In genomic region chr14:31243860-31244259, GRCh38 we compare ENCODE assay signal across 14 cellular contexts. TPM values are rescaled to one million over a fixed set of nuclear protein-coding genes. Genes with fewer than 3 reads are reported as not detected.
DNase-seq lines count a peak whose midpoint lies in the region; ATAC-seq and TF ChIP-seq lines count a peak whose summit lies in the region.
"Had no signal": no experiment of that assay in that cellular context is flagged by ENCODE, and none has a peak within 500 bp of the region (broad histone marks: within the 10 kb centered on the region; RNA-seq: fewer than 3 reads in every experiment).

No MANE protein-coding gene starts in this region.

- peak overlapping the region; percentile 7 for H3K27ac Mint-ChIP-seq in MCF 10A (ENCODE audit: low read depth, unreplicated experiment)
- no peak overlapping the region for H3K27ac Mint-ChIP-seq in activated T-cell treated with anti-CD3 and anti-CD28 coated beads, Interleukin-2, amount 50 U/mL, for 72 hours
- no peak overlapping the region for H3K27ac Mint-ChIP-seq in natural killer cell treated with Interleukin-12 subunit alpha and Interleukin-12 subunit beta and Interleukin-15 and Interleukin-18, amount 100 ng/mL, for 72 hours

- WGBS in ovary, 3 donors, result 88 to 90% (median 90%) methylated on average over 8 of the region's 8 CpGs

- ATAC-seq in activated T-cell treated with anti-CD3 and anti-CD28 coated beads, Interleukin-2, amount 50 U/mL, for 72 hours (replicated peaks in 1 of 2), result peak; percentile 67 to 78
- ATAC-seq in lower lobe of right lung, result peak; percentile 42 to 47
- no peak for ATAC-seq in natural killer cell treated with Interleukin-12 subunit alpha and Interleukin-12 subunit beta and Interleukin-15 and Interleukin-18, amount 100 ng/mL, for 72 hours

- H3K4me1 ChIP-seq in breast epithelium (no peaks in the 10 kb centered on the region), lower lobe of right lung (no peaks in the 10 kb centered on the region), ovary (ENCODE audit: insufficient read depth) (peaks cover 7% of the 10 kb centered on the region)
- H3K4me1 ChIP-seq: BLaER1 had no signal

- H3K4me3 Mint-ChIP-seq in MCF 10A (ENCODE audit: unreplicated experiment), result peak overlapping the region; percentile 5
- no peak overlapping the region for H3K4me3 Mint-ChIP-seq in activated T-cell treated with anti-CD3 and anti-CD28 coated beads, Interleukin-2, amount 50 U/mL, for 72 hours
- no peak overlapping the region for H3K4me3 Mint-ChIP-seq in natural killer cell treated with Interleukin-12 subunit alpha and Interleukin-12 subunit beta and Interleukin-15 and Interleukin-18, amount 100 ng/mL, for 72 hours

- no peaks in the 10 kb centered on the region for H3K36me3 ChIP-seq in breast epithelium
- H3K36me3 ChIP-seq in lower lobe of right lung, result no peaks in the 10 kb centered on the region
- H3K36me3 ChIP-seq in ovary, result no peaks in the 10 kb centered on the region
- H3K36me3 ChIP-seq: BLaER1, thyroid gland had no signal

- CTCF ChIA-PET in MCF 10A (lab: Yijun Ruan, JAX), result interaction anchor here (0.6 kb wide), 1 partner anchor 81 kb away, joined by 3 read pairs; no protein-coding TSS in a partner anchor

- H3K9me3 ChIP-seq in breast epithelium, result no peaks in the 10 kb centered on the region
- H3K9me3 ChIP-seq in lower lobe of right lung, result no peaks in the 10 kb centered on the region
- H3K9me3 ChIP-seq in ovary, result no peaks in the 10 kb centered on the region
- H3K9me3 ChIP-seq: BLaER1, thyroid gland had no signal

- BruUV-seq in MCF 10A (replicated peaks; lab: Mats Ljungman, UMichigan), result no TSS peak

- intact Hi-C loops in MCF 10A (cut with micrococcal nuclease) (no loop called here), breast epithelium (cut with DNase I; ENCODE audit: low total_unique reads) (no loop called here), lower lobe of right lung (cut with DNase I) (no loop called here), ovary (cut with DNase I) (no loop called here)

- no peak for TF ChIP-seq CTCF in MCF 10A (IDR thresholded peaks at IDR 0.05; ENCODE audit: unreplicated experiment)
- TF ChIP-seq CTCF in breast epithelium (IDR thresholded peaks at IDR 0.05), result no peak
- TF ChIP-seq CTCF in lower lobe of right lung (IDR thresholded peaks at IDR 0.05), result no peak
- no peak for TF ChIP-seq CTCF in ovary (IDR thresholded peaks at IDR 0.05)

- no peaks in the 10 kb centered on the region for H3K36me3 Mint-ChIP-seq in MCF 10A (ENCODE audit: insufficient read depth, unreplicated experiment)
- no peaks in the 10 kb centered on the region for H3K36me3 Mint-ChIP-seq in activated T-cell treated with anti-CD3 and anti-CD28 coated beads, Interleukin-2, amount 50 U/mL, for 72 hours (ENCODE audit: insufficient read depth in 2 of 2)
- no peaks in the 10 kb centered on the region for H3K36me3 Mint-ChIP-seq in natural killer cell treated with Interleukin-12 subunit alpha and Interleukin-12 subunit beta and Interleukin-15 and Interleukin-18, amount 100 ng/mL, for 72 hours

- H3K4me1 Mint-ChIP-seq in MCF 10A (ENCODE audit: insufficient read depth, unreplicated experiment), result peaks cover 20% of the 10 kb centered on the region
- H3K4me1 Mint-ChIP-seq in activated T-cell treated with anti-CD3 and anti-CD28 coated beads, Interleukin-2, amount 50 U/mL, for 72 hours (ENCODE audit: low read depth), result peaks cover 22% of the 10 kb centered on the region
- peaks cover 13 to 14% of the 10 kb centered on the region in 2 donors for H3K4me1 Mint-ChIP-seq in natural killer cell treated with Interleukin-12 subunit alpha and Interleukin-12 subunit beta and Interleukin-15 and Interleukin-18, amount 100 ng/mL, for 72 hours (ENCODE audit: low read depth in 2 of 2)

- H3K9me3 Mint-ChIP-seq in MCF 10A (ENCODE audit: unreplicated experiment), result no peaks in the 10 kb centered on the region
- no peaks in the 10 kb centered on the region for H3K9me3 Mint-ChIP-seq in activated T-cell treated with anti-CD3 and anti-CD28 coated beads, Interleukin-2, amount 50 U/mL, for 72 hours
- no peaks in the 10 kb centered on the region for H3K9me3 Mint-ChIP-seq in natural killer cell treated with Interleukin-12 subunit alpha and Interleukin-12 subunit beta and Interleukin-15 and Interleukin-18, amount 100 ng/mL, for 72 hours

- H3K27ac ChIP-seq in breast epithelium (no peak overlapping the region), lower lobe of right lung (no peak overlapping the region), ovary (no peak overlapping the region)
- H3K27ac ChIP-seq: BLaER1 had no signal

- TF ChIP-seq POLR2A in breast epithelium (IDR thresholded peaks at IDR 0.05) (no peak), ovary (IDR thresholded peaks at IDR 0.05) (no peak)

- no peak overlapping the region for H3K4me3 ChIP-seq in breast epithelium
- no peak overlapping the region for H3K4me3 ChIP-seq in lower lobe of right lung
- H3K4me3 ChIP-seq in ovary, result no peak overlapping the region
- H3K4me3 ChIP-seq: BLaER1, thyroid gland had no signal

- POLR2A ChIA-PET in MCF 10A (lab: Yijun Ruan, JAX), result interaction anchor here (1.0 to 3.6 kb wide), 4 partner anchors 9 to 37 kb away, joined by 3 to 23 read pairs (median 12); partner anchors contain the start of gene HECTD1

- DNase-seq in MCF 10A (ENCODE audit: unreplicated experiment), result peak; percentile 93
- no peak for DNase-seq in breast epithelium (ENCODE audit: low spot score in 2 of 2)
- DNase-seq in activated T-cell treated with anti-CD3 and anti-CD28 coated beads, Interleukin-2, amount 50 U/mL, for 72 hours, result peak; percentile 43 to 50
- no peak for DNase-seq in lower lobe of right lung
- DNase-seq in ureter (ENCODE audit: low spot score), result peak; percentile 81
- no peak for DNase-seq in natural killer cell treated with Interleukin-12 subunit alpha and Interleukin-12 subunit beta and Interleukin-15 and Interleukin-18, amount 100 ng/mL, for 72 hours (ENCODE audit: low spot score)
- DNase-seq in NCI-H2081 treated with DMSO at 0.1 percent for 48 hours (lab: John Stamatoyannopoulos, UW), result no peak
- DNase-seq in ovary, result no peak
- DNase-seq: activated gamma-delta T cell, kidney, NCI-H1694, OCI-M1 had no signal

- TF ChIP-seq EP300 in ovary (IDR thresholded peaks at IDR 0.05), result no peak

- H3K27me3 ChIP-seq in breast epithelium, result no peaks in the 10 kb centered on the region
- no peaks in the 10 kb centered on the region for H3K27me3 ChIP-seq in lower lobe of right lung (ENCODE audit: low read depth)
- no peaks in the 10 kb centered on the region for H3K27me3 ChIP-seq in ovary
- H3K27me3 ChIP-seq: BLaER1, thyroid gland had no signal

- H3K27me3 Mint-ChIP-seq in MCF 10A (ENCODE audit: insufficient read depth, unreplicated experiment), result no peaks in the 10 kb centered on the region
- H3K27me3 Mint-ChIP-seq in activated T-cell treated with anti-CD3 and anti-CD28 coated beads, Interleukin-2, amount 50 U/mL, for 72 hours (ENCODE audit: low read depth), result no peaks in the 10 kb centered on the region
- H3K27me3 Mint-ChIP-seq in natural killer cell treated with Interleukin-12 subunit alpha and Interleukin-12 subunit beta and Interleukin-15 and Interleukin-18, amount 100 ng/mL, for 72 hours, result no peaks in the 10 kb centered on the region

RNA-seq across cellular contexts. Expression of gene HECTD1, which starts 36.3 kb away (rescaled TPM):
- total RNA-seq in MCF 10A (2022) (122 and 139 TPM in 2 replicates), breast epithelium (100 to 1,000 TPM; 242 to 276 (median 252) TPM), lower lobe of right lung (166 TPM), ureter (212 TPM), ovary (100 to 1,000 TPM; 124 to 186 (median 151) TPM)
- total RNA-seq in activated T-cell treated with anti-CD3 and anti-CD28 coated beads, Interleukin-2, amount 50 U/mL, for 72 hours, result 100 to 1,000 TPM; 115 to 124 TPM
- 100 to 1,000 TPM in 1 of 2 donors, 10 to 100 TPM in 1; 99.1 to 135 TPM for total RNA-seq in natural killer cell treated with Interleukin-12 subunit alpha and Interleukin-12 subunit beta and Interleukin-15 and Interleukin-18, amount 100 ng/mL, for 72 hours
- polyA plus RNA-seq in ovary, result 10 to 100 TPM; 59.7 to 79.4 TPM

Comparison
In these comparisons a context has a peak if more than half of its experiments do, and no peak if none do; other contexts are left out.
1. DNase-seq: peak in MCF 10A (single experiment), activated T-cell treated with anti-CD3 and anti-CD28 coated beads, Interleukin-2, amount 50 U/mL, for 72 hours (2 of 2) and ureter (single experiment); none in breast epithelium (0 of 2), lower lobe of right lung (single experiment), natural killer cell treated with Interleukin-12 subunit alpha and Interleukin-12 subunit beta and Interleukin-15 and Interleukin-18, amount 100 ng/mL, for 72 hours (single experiment), NCI-H2081 treated with DMSO at 0.1 percent for 48 hours (single experiment) and ovary (0 of 5).
2. ATAC-seq: peak in activated T-cell treated with anti-CD3 and anti-CD28 coated beads, Interleukin-2, amount 50 U/mL, for 72 hours (2 of 2) and lower lobe of right lung (2 of 2); none in natural killer cell treated with Interleukin-12 subunit alpha and Interleukin-12 subunit beta and Interleukin-15 and Interleukin-18, amount 100 ng/mL, for 72 hours (0 of 2).